22 cellular contexts compared by ENCODE assay signal in genomic region chr2:26528870-26529269, GRCh38. TPM values are rescaled to one million over a fixed set of nuclear protein-coding genes. Genes with fewer than 3 reads are reported as not detected.
DNase-seq lines count a peak whose midpoint lies in the region; TF ChIP-seq lines count a peak whose summit lies in the region.
"Had no signal": no experiment of that assay in that cellular context is flagged by ENCODE, and none has a peak within 500 bp of the region (broad histone marks: within the 10 kb centered on the region; RNA-seq: fewer than 3 reads in every experiment).

No MANE protein-coding gene starts in this region.

- H3K4me1 ChIP-seq in sigmoid colon (no peaks in the 10 kb centered on the region), BE2C (no peaks in the 10 kb centered on the region), trophoblast cell (ENCODE audit: control insufficient read depth in 1 of 2, insufficient read depth in 2 of 2, low read length in 2 of 2) (no peaks in the 10 kb centered on the region)

- H4K91ac ChIP-seq in trophoblast cell (ENCODE audit: low read depth, low read length), result no peak overlapping the region

- no peak overlapping the region for H3K9ac ChIP-seq in trophoblast cell (ENCODE audit: low read length)
- H3K9ac ChIP-seq: BLaER1 treated with 17β-estradiol and CSF1 and Interleukin-3, amounts not matched to agents 10 nM and 100 nM; GM23248 had no signal

- H4K12ac ChIP-seq in trophoblast cell (ENCODE audit: low read depth, low read length), result no peak overlapping the region

- no peaks in the 10 kb centered on the region for H3K79me1 ChIP-seq in trophoblast cell (ENCODE audit: low read length)

- no peak overlapping the region for H3K23ac ChIP-seq in trophoblast cell (ENCODE audit: low read length)

- H3K9me3 ChIP-seq in sigmoid colon (no peaks in the 10 kb centered on the region), BE2C (no peaks in the 10 kb centered on the region), trophoblast cell (ENCODE audit: insufficient read depth, low read depth, low read length) (no peaks in the 10 kb centered on the region)
- H3K9me3 ChIP-seq: BLaER1 treated with 17β-estradiol and CSF1 and Interleukin-3, amounts not matched to agents 10 nM and 100 nM had no signal

- no peak overlapping the region for H3K18ac ChIP-seq in trophoblast cell (ENCODE audit: low read length)

- H3K4me3 ChIP-seq in sigmoid colon (no peak overlapping the region), BE2C (ENCODE audit: low read depth, low read length) (no peak overlapping the region), trophoblast cell (ENCODE audit: low read depth, low read length) (no peak overlapping the region)
- H3K4me3 ChIP-seq: BLaER1 treated with 17β-estradiol and CSF1 and Interleukin-3, amounts not matched to agents 10 nM and 100 nM; GM23248; K562 had no signal

- WGBS in sigmoid colon, 2 donors, result 92 to 94% methylated on average over 4 of the region's 4 CpGs
- no CpG with 5 or more reads among the region's 4 CpGs for WGBS in trophoblast cell (ENCODE audit: extremely low coverage, insufficient coverage, insufficient read length)

- no peak overlapping the region for H2BK5ac ChIP-seq in trophoblast cell (ENCODE audit: low read depth, low read length, poor library complexity)

- no peak for TF ChIP-seq CTCF in sigmoid colon (IDR thresholded peaks at IDR 0.05)
- no peak for TF ChIP-seq CTCF in BE2C (IDR thresholded peaks at IDR 0.05; ENCODE audit: low read depth, low read length)

- no peak for TF ChIP-seq POLR2A in sigmoid colon (IDR thresholded peaks at IDR 0.05)

- intact Hi-C loops in sigmoid colon (cut with DNase I), result no loop called here

- H2BK120ac ChIP-seq in trophoblast cell (ENCODE audit: insufficient read depth, low read length, poor library complexity), result no peak overlapping the region

- H3K4ac ChIP-seq in trophoblast cell (ENCODE audit: low read depth, low read length), result no peak overlapping the region

- peak; percentile 48 for DNase-seq in activated effector memory CD4-positive, alpha-beta T cell treated with anti-CD3 and anti-CD28 coated beads, Interleukin-2, amount 50 U/mL, for 16 hours
- DNase-seq in activated effector memory CD4-positive, alpha-beta T cell treated with Interleukin-2 at 50 U/mL for 16 hours, result no peak
- peak; percentile 69 for DNase-seq in mesenteric fat pad (ENCODE audit: low spot score)
- DNase-seq in sigmoid colon, result peak; percentile 18
- DNase-seq in BE2C, result no peak
- DNase-seq in foreskin melanocyte, result no peak
- DNase-seq in trophoblast cell, result no peak
- DNase-seq: CD4-positive, alpha-beta T cell; GM23248; H7; Kasumi-1; NCI-H1092 treated with DMSO at 0.1 percent for 48 hours; NCI-H1436; NCI-H187 treated with DMSO at 0.1 percent for 48 hours; NCI-H2171 treated with DMSO at 0.1 percent for 48 hours; NCI-H524; NCI-H748 treated with DMSO at 0.1 percent for 48 hours; NK-92 treated with Interleukin-12 subunit alpha and Interleukin-12 subunit beta, amount 100 ng/mL, for 24 hours; PC-3 had no signal

- H2AFZ ChIP-seq in trophoblast cell (ENCODE audit: insufficient read depth, low read length, poor library complexity), result no peak overlapping the region
- H2AFZ ChIP-seq: GM23248 had no signal

- no peak overlapping the region for H3K14ac ChIP-seq in trophoblast cell (ENCODE audit: low read length)

- H2BK12ac ChIP-seq in trophoblast cell (ENCODE audit: low read length), result no peak overlapping the region

- TF ChIP-seq EP300 in sigmoid colon (IDR thresholded peaks at IDR 0.05), result no peak

- H3K79me2 ChIP-seq in trophoblast cell (ENCODE audit: control insufficient read depth, insufficient read depth, low read length, poor library complexity), result no peaks in the 10 kb centered on the region

- H3K27me3 ChIP-seq in sigmoid colon (no peaks in the 10 kb centered on the region), BE2C (no peaks in the 10 kb centered on the region), trophoblast cell (ENCODE audit: insufficient read depth, low read length) (no peaks in the 10 kb centered on the region)
- H3K27me3 ChIP-seq: BLaER1 treated with 17β-estradiol and CSF1 and Interleukin-3, amounts not matched to agents 10 nM and 100 nM had no signal

- no peak overlapping the region for H3K27ac ChIP-seq in sigmoid colon
- H3K27ac ChIP-seq in trophoblast cell (ENCODE audit: low read depth, low read length), result no peak overlapping the region
- H3K27ac ChIP-seq: BLaER1 treated with 17β-estradiol and CSF1 and Interleukin-3, amounts not matched to agents 10 nM and 100 nM; GM23248 had no signal

- no peaks in the 10 kb centered on the region for H3K36me3 ChIP-seq in sigmoid colon
- no peaks in the 10 kb centered on the region for H3K36me3 ChIP-seq in BE2C
- no peaks in the 10 kb centered on the region for H3K36me3 ChIP-seq in trophoblast cell (ENCODE audit: control insufficient read depth in 1 of 2, insufficient read depth in 2 of 2, low read length in 2 of 2)
- H3K36me3 ChIP-seq: BLaER1 treated with 17β-estradiol and CSF1 and Interleukin-3, amounts not matched to agents 10 nM and 100 nM had no signal

- H4K8ac ChIP-seq in trophoblast cell (ENCODE audit: low read depth, low read length), result no peak overlapping the region

- no peak overlapping the region for H2AK5ac ChIP-seq in trophoblast cell (ENCODE audit: low read length)

- no peak overlapping the region for H3K4me2 ChIP-seq in trophoblast cell (ENCODE audit: low read length)
- H3K4me2 ChIP-seq: BLaER1 treated with 17β-estradiol and CSF1 and Interleukin-3, amounts not matched to agents 10 nM and 100 nM had no signal

RNA-seq across cellular contexts. Expression of gene OTOF, which starts 50.9 kb away (rescaled TPM):
- total RNA-seq in mesenteric fat pad, result 0.26 TPM
- under 1 TPM in 1 of 4 donors, not detected in 3; 0.71 TPM for total RNA-seq in sigmoid colon
- under 1 TPM in 1 of 3 donors, not detected in 2; 0.32 TPM for polyA plus RNA-seq in sigmoid colon
- 0.94 TPM for polyA plus RNA-seq in BE2C (2012; ENCODE audit: insufficient read depth, insufficient read length, low read depth)
- polyA plus RNA-seq in trophoblast cell (2013), result 0.12 and 0.17 TPM in 2 replicates
- total RNA-seq: PC-3 had no signal
- polyA plus RNA-seq: AG04450 had no signal

Comparison
In these comparisons a context has a peak if more than half of its experiments do, and no peak if none do; other contexts are left out.
1. DNase-seq: peak in activated effector memory CD4-positive, alpha-beta T cell treated with anti-CD3 and anti-CD28 coated beads, Interleukin-2, amount 50 U/mL, for 16 hours (single experiment), mesenteric fat pad (single experiment) and sigmoid colon (single experiment); none in activated effector memory CD4-positive, alpha-beta T cell treated with Interleukin-2 at 50 U/mL for 16 hours (single experiment), BE2C (single experiment), foreskin melanocyte (single experiment) and trophoblast cell (0 of 2).